In genomic region chr1:235917267-235917811, GRCh38 we compare ENCODE assay signal across 8 cellular contexts. TPM values are rescaled to one million over a fixed set of nuclear protein-coding genes. Genes with fewer than 3 reads are reported as not detected.
DNase-seq lines count a peak whose midpoint lies in the region; ATAC-seq and TF ChIP-seq lines count a peak whose summit lies in the region.

No MANE protein-coding gene starts in this region.

- POLR2A ChIA-PET in AG04449 (lab: Yijun Ruan, JAX) = interaction anchor here (0.5 to 1.5 kb wide), 7 partner anchors 8 to 384 kb away, joined by 3 to 10 read pairs (median 6); no protein-coding TSS in a partner anchor

- H3K36me3 ChIP-seq in SK-N-MC (ENCODE audit: insufficient read depth, low read length) (no peaks in the 10 kb centered on the region), left ventricle myocardium inferior (no peaks in the 10 kb centered on the region), spleen (no peaks in the 10 kb centered on the region)

- WGBS in spleen, 5 donors = 12 to 23% (median 19%) methylated on average over 8 of the region's 8 CpGs

- H3K9me3 ChIP-seq in SK-N-MC (ENCODE audit: low read depth, low read length) (no peaks in the 10 kb centered on the region), left ventricle myocardium inferior (replicated peaks) (no peaks in the 10 kb centered on the region), spleen (no peaks in the 10 kb centered on the region)

- no peaks in the 10 kb centered on the region for H3K36me3 Mint-ChIP-seq in activated naive CD4-positive, alpha-beta T cell treated with anti-CD3 and anti-CD28 coated beads, Interleukin-2, amount 50 U/mL, for 72 hours

- peak overlapping the region; percentile 65 to 92 for H3K27ac Mint-ChIP-seq in activated naive CD4-positive, alpha-beta T cell treated with anti-CD3 and anti-CD28 coated beads, Interleukin-2, amount 50 U/mL, for 72 hours

- H3K27me3 ChIP-seq in left ventricle myocardium inferior (ENCODE audit: low read depth) = no peaks in the 10 kb centered on the region
- no peaks in the 10 kb centered on the region for H3K27me3 ChIP-seq in spleen (replicated peaks in 1 of 7)

- peak overlapping the region; percentile 30 for H3K9ac ChIP-seq in SK-N-MC (ENCODE audit: insufficient read length)

- H3K4me3 ChIP-seq in AG04449 (ENCODE audit: low read depth, low read length) (no peak overlapping the region), SK-N-MC (peak overlapping the region; percentile 63), left ventricle myocardium inferior (no peak overlapping the region), spleen (no peak overlapping the region)

- intact Hi-C loops in left ventricle myocardium inferior (cut with micrococcal nuclease) = no loop called here
- intact Hi-C loops in spleen (cut with DNase I; ENCODE audit: low total_unique reads) = no loop called here

- TF ChIP-seq CTCF in AG04449 (IDR thresholded peaks at IDR 0.05; ENCODE audit: insufficient read depth, low read length, missing control alignments) (no peak), left ventricle myocardium inferior (IDR thresholded peaks at IDR 0.05; ENCODE audit: borderline replicate concordance) (no peak), spleen (IDR thresholded peaks at IDR 0.05 in 8 of 11, conservative IDR thresholded peaks at IDR 0.05 in 3 of 11) (no peak)

- peak overlapping the region; percentile 97 for H3K27ac ChIP-seq in SK-N-MC
- H3K27ac ChIP-seq in left ventricle myocardium inferior (replicated peaks) = peak overlapping the region; percentile 74
- peak overlapping the region in 7 of 8 donors; percentile 55 to 82 (median 66) for H3K27ac ChIP-seq in spleen

- peaks cover 0 to 4% of the 10 kb centered on the region in 2 donors for H3K9me3 Mint-ChIP-seq in activated naive CD4-positive, alpha-beta T cell treated with anti-CD3 and anti-CD28 coated beads, Interleukin-2, amount 50 U/mL, for 72 hours

- CTCF ChIA-PET in AG04449 (lab: Yijun Ruan, JAX) = interaction anchor here (0.6 to 2.2 kb wide), 5 partner anchors 10 to 243 kb away, joined by 3 to 8 read pairs (median 3); no protein-coding TSS in a partner anchor

- H3K4me1 ChIP-seq in left ventricle myocardium inferior (peaks cover 25% of the 10 kb centered on the region), spleen (peaks cover 7 to 52% (median 23%) of the 10 kb centered on the region in 6 donors)

- no peak for TF ChIP-seq POLR2A in spleen (IDR thresholded peaks at IDR 0.05)

- DNase-seq in AG04449 (ENCODE audit: low read depth, low spot score) (peak; percentile 99), SK-N-MC (ENCODE audit: low read depth, low spot score) (peak; percentile 98), left ventricle myocardium inferior (peak; percentile 59), spleen (no peak), putamen (ENCODE audit: low spot score) (no peak)
- DNase-seq in activated naive CD4-positive, alpha-beta T cell treated with anti-CD3 and anti-CD28 coated beads, Interleukin-2, amount 50 U/mL, for 72 hours (ENCODE audit: low spot score in 2 of 2) = peak; percentile 65 to 74

- ATAC-seq in GM19023 (IDR thresholded peaks at IDR 0.05; ENCODE audit: unreplicated experiment) (peak; percentile 87), HG03521 (IDR thresholded peaks at IDR 0.05; ENCODE audit: unreplicated experiment) (peak; percentile 58)
- peak; percentile 96 to 98 for ATAC-seq in activated naive CD4-positive, alpha-beta T cell treated with anti-CD3 and anti-CD28 coated beads, Interleukin-2, amount 50 U/mL, for 72 hours

RNA-seq across cellular contexts. Expression of gene LYST, which starts 50.6 kb away (rescaled TPM):
- total RNA-seq in activated naive CD4-positive, alpha-beta T cell treated with anti-CD3 and anti-CD28 coated beads, Interleukin-2, amount 50 U/mL, for 72 hours = 10 to 100 TPM; 33.5 to 73.0 TPM
- total RNA-seq in left ventricle myocardium inferior (10.3 TPM), spleen (100 to 1,000 TPM in 5 of 7 donors, 10 to 100 TPM in 2; 76.9 to 169 (median 109) TPM)
- 10 to 100 TPM in 1 of 3 donors, 1 to 10 TPM in 2; 9.0 to 11.8 (median 9.9) TPM for polyA plus RNA-seq in spleen

Comparison
In these comparisons a context has a peak if more than half of its experiments do, and no peak if none do; other contexts are left out.
1. DNase-seq: peak in AG04449 (single experiment), SK-N-MC (single experiment), activated naive CD4-positive, alpha-beta T cell treated with anti-CD3 and anti-CD28 coated beads, Interleukin-2, amount 50 U/mL, for 72 hours (2 of 2) and left ventricle myocardium inferior (single experiment); none in spleen (single experiment) and putamen (single experiment).
2. Peak in every context shown above with its lines, with median percentiles within 50 percentile points of each other: ATAC-seq and H3K27ac ChIP-seq.